In the genomic region with DNA sequence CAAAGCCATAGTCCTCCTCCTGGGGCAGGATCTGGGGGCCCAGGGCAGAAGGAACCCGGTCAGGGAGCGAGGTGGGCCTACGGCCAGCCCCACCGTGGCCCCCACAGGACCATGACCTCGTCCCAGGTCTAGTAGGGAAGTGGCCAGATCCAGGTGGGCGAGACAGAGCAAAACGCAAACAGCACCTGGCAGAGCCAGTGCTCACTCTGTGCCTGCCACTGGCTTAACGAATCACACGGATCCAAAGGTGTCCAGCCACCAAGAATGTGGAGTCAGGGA, we compare ENCODE assay signal across 17 cellular contexts.
DNase-seq lines count a peak whose midpoint lies in the region; TF ChIP-seq lines count a peak whose summit lies in the region.
"Had no signal": no experiment of that assay in that cellular context is flagged by ENCODE, and none has a peak within 500 bp of the region (broad histone marks: within the 10 kb centered on the region; RNA-seq: fewer than 3 reads in every experiment).

No MANE protein-coding gene starts in this region.

- peaks cover 68% of the 10 kb centered on the region for H3K36me3 Mint-ChIP-seq in T-helper 1 cell treated with Interleukin-12 subunit alpha and Interleukin-12 subunit beta and Interleukin-4 antibody, amounts not matched to agents 30 μg/mL and 1 μg/mL, for 36 hours (ENCODE audit: low read depth)
- peaks cover 20% of the 10 kb centered on the region for H3K36me3 Mint-ChIP-seq in IgD-negative memory B cell

- H2AFZ ChIP-seq in neuronal stem cell (ENCODE audit: low read length) = no peak overlapping the region

- H3K4me3 Mint-ChIP-seq in T-helper 1 cell treated with Interleukin-12 subunit alpha and Interleukin-12 subunit beta and Interleukin-4 antibody, amounts not matched to agents 30 μg/mL and 1 μg/mL, for 36 hours = no peak overlapping the region
- peak overlapping the region in 1 of 4 donors; percentile 30 for H3K4me3 Mint-ChIP-seq in IgD-negative memory B cell
- H3K4me3 Mint-ChIP-seq: activated CD4-positive, alpha-beta T cell treated with anti-CD3 and anti-CD28 coated beads, Interleukin-2, amount 10 ng/mL, durations not matched to agents 7 days and 5 days; activated naive CD4-positive, alpha-beta T cell treated with anti-CD3 and anti-CD28 coated beads, Interleukin-2, amount 50 U/mL, for 24 hours had no signal

- H3K23ac ChIP-seq in neuronal stem cell (ENCODE audit: low read depth, low read length, poor library complexity) = peak overlapping the region; percentile 12

- peak overlapping the region; percentile 40 for H3K18ac ChIP-seq in neuronal stem cell (ENCODE audit: low read length)

- peak overlapping the region; percentile 59 for H2AK5ac ChIP-seq in neuronal stem cell (ENCODE audit: low read depth, low read length)

- H3K14ac ChIP-seq in neuronal stem cell (ENCODE audit: low read length) = peak overlapping the region; percentile 25

- H3K4me3 ChIP-seq in coronary artery (no peak overlapping the region), neuronal stem cell (ENCODE audit: low read length in 2 of 2) (no peak overlapping the region)
- H3K4me3 ChIP-seq: lung, pancreas, tibial nerve had no signal

- H4K8ac ChIP-seq in neuronal stem cell (ENCODE audit: low read depth, low read length) = no peak overlapping the region

- peaks cover 4 to 95% of the 10 kb centered on the region in 2 donors for H3K36me3 ChIP-seq in neuronal stem cell (replicated peaks in 1 of 2; ENCODE audit: control insufficient read depth in 2 of 2, insufficient read depth in 2 of 2, low read length in 2 of 2)
- H3K36me3 ChIP-seq: BE2C, pancreas had no signal

- no peak overlapping the region for H3K9ac ChIP-seq in neuronal stem cell (ENCODE audit: low read depth, low read length, poor library complexity)

- H3K4ac ChIP-seq in neuronal stem cell (ENCODE audit: low read length) = no peak overlapping the region

- H3K27me3 Mint-ChIP-seq in T-helper 1 cell treated with Interleukin-12 subunit alpha and Interleukin-12 subunit beta and Interleukin-4 antibody, amounts not matched to agents 30 μg/mL and 1 μg/mL, for 36 hours (ENCODE audit: low read depth) = no peaks in the 10 kb centered on the region
- no peaks in the 10 kb centered on the region for H3K27me3 Mint-ChIP-seq in IgD-negative memory B cell
- H3K27me3 Mint-ChIP-seq: activated CD4-positive, alpha-beta T cell treated with anti-CD3 and anti-CD28 coated beads, Interleukin-2, amount 10 ng/mL, durations not matched to agents 7 days and 5 days; activated naive CD4-positive, alpha-beta T cell treated with anti-CD3 and anti-CD28 coated beads, Interleukin-2, amount 50 U/mL, for 24 hours had no signal

- peaks cover 15% of the 10 kb centered on the region for H3K4me1 Mint-ChIP-seq in T-helper 1 cell treated with Interleukin-12 subunit alpha and Interleukin-12 subunit beta and Interleukin-4 antibody, amounts not matched to agents 30 μg/mL and 1 μg/mL, for 36 hours (ENCODE audit: low read depth)
- H3K4me1 Mint-ChIP-seq in IgD-negative memory B cell = peaks cover 5 to 11% (median 9%) of the 10 kb centered on the region in 3 donors

- H2BK12ac ChIP-seq in neuronal stem cell (ENCODE audit: low read length) = no peak overlapping the region

- no peak for DNase-seq in T-helper 1 cell
- no peak for DNase-seq in coronary artery (ENCODE audit: low spot score)
- no peak for DNase-seq in neuronal stem cell (ENCODE audit: low spot score)
- no peak for DNase-seq in NCI-H2227 treated with DMSO at 0.1 percent for 48 hours (lab: John Stamatoyannopoulos, UW)
- no peak for DNase-seq in NOMO-1 treated with DMSO at 0.1 percent for 48 hours (lab: John Stamatoyannopoulos, UW; ENCODE audit: unreplicated experiment)
- no peak for DNase-seq in activated effector memory CD4-positive, alpha-beta T cell treated with Interleukin-2 at 50 U/mL for 16 hours

- no peak overlapping the region for H2BK120ac ChIP-seq in neuronal stem cell (ENCODE audit: low read depth, low read length)

- H3K27ac ChIP-seq in coronary artery (peak overlapping the region; percentile 54 to 57), neuronal stem cell (replicated peaks; ENCODE audit: low read length) (no peak overlapping the region)
- H3K27ac ChIP-seq: 22Rv1, brain microvascular endothelial cell, epithelial cell of prostate, pancreas, tibial nerve had no signal

- H3K9me3 ChIP-seq in neuronal stem cell (replicated peaks in 1 of 2; ENCODE audit: control insufficient read depth in 2 of 2, insufficient read depth in 1 of 2, low read depth in 1 of 2, low read length in 2 of 2) = peaks cover 4 to 12% of the 10 kb centered on the region in 2 donors
- H3K9me3 ChIP-seq: BE2C, pancreas had no signal

- no peak overlapping the region for H4K91ac ChIP-seq in neuronal stem cell (ENCODE audit: low read depth, low read length, poor library complexity)

- no peak for TF ChIP-seq CTCF in coronary artery (IDR thresholded peaks at IDR 0.05)

- peak overlapping the region; percentile 8 for H2BK15ac ChIP-seq in neuronal stem cell (ENCODE audit: low read length)

- H2BK5ac ChIP-seq in neuronal stem cell (ENCODE audit: low read length) = no peak overlapping the region

- peaks cover 3% of the 10 kb centered on the region for H3K9me3 Mint-ChIP-seq in T-helper 1 cell treated with Interleukin-12 subunit alpha and Interleukin-12 subunit beta and Interleukin-4 antibody, amounts not matched to agents 30 μg/mL and 1 μg/mL, for 36 hours
- no peaks in the 10 kb centered on the region for H3K9me3 Mint-ChIP-seq in IgD-negative memory B cell
- H3K9me3 Mint-ChIP-seq: activated naive CD4-positive, alpha-beta T cell treated with anti-CD3 and anti-CD28 coated beads, Interleukin-2, amount 50 U/mL, for 24 hours had no signal

- H3K27me3 ChIP-seq in neuronal stem cell (ENCODE audit: control insufficient read depth in 3 of 3, insufficient read depth in 3 of 3, low read depth in 1 of 3, low read length in 3 of 3) = no peaks in the 10 kb centered on the region
- H3K27me3 ChIP-seq: BE2C, brain microvascular endothelial cell, pancreas, tibial nerve had no signal

- WGBS in neuronal stem cell (ENCODE audit: extremely low coverage in 2 of 2, insufficient read length in 2 of 2, insufficient replicate concordance in 1 of 2), 2 donors = no CpG with 5 or more reads among the region's 9 CpGs

- H3K27ac Mint-ChIP-seq in T-helper 1 cell treated with Interleukin-12 subunit alpha and Interleukin-12 subunit beta and Interleukin-4 antibody, amounts not matched to agents 30 μg/mL and 1 μg/mL, for 36 hours = peak overlapping the region; percentile 24
- H3K27ac Mint-ChIP-seq in IgD-negative memory B cell = peak overlapping the region; percentile 85 to 97 (median 85)

- no peak overlapping the region for H3K4me2 ChIP-seq in neuronal stem cell (ENCODE audit: insufficient read depth, low read length, poor library complexity, severe bottlenecking)

- H3K4me1 ChIP-seq in neuronal stem cell (ENCODE audit: control insufficient read depth in 2 of 2, insufficient read depth in 1 of 2, low read depth in 1 of 2, low read length in 2 of 2) = no peaks in the 10 kb centered on the region
- H3K4me1 ChIP-seq: pancreas had no signal

- H3K79me1 ChIP-seq in neuronal stem cell (ENCODE audit: low read depth, low read length) = no peaks in the 10 kb centered on the region
